ENCODE assay signal across 8 cellular contexts in the genomic region with DNA sequence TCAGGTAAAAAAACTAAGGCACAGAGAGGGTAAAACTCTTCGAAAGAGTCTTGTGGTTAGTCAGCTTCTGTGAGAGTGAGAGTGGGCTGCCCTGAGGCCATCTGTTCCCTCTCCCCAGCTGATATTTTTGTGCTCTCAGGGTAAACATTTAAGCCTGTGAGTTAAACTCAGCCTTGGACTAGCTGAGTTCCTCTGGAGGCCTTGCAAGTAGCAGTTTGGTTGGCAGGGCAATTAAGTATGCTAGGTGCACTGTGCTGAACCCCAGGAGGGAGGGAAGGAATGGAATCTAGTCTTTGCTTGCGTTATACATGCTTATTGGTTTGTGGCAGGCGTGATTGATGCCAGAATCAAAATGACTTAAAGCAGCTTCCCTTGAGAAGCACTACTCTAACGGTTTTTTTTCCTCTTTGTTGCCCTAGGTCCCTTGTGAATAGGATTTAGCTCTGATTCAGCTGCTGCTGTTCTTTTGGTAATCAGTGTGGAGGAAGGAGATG.
DNase-seq lines count a peak whose midpoint lies in the region; ATAC-seq and FAIRE-seq lines count a peak whose summit lies in the region.

No MANE protein-coding gene starts in this region.

- H3K36me3 Mint-ChIP-seq in activated T-cell treated with anti-CD3 and anti-CD28 coated beads, Interleukin-2, amount 50 U/mL, for 72 hours (ENCODE audit: insufficient read depth in 2 of 2) = peaks cover 0 to 1% of the 10 kb centered on the region in 2 donors
- H3K36me3 Mint-ChIP-seq in stimulated activated memory B cell treated with anti-CD40 and anti-IgM and Interleukin-4, amounts not matched to agents 10 μg/mL and 1 μg/mL and 100 μg/mL, for 72 hours = no peaks in the 10 kb centered on the region
- no peaks in the 10 kb centered on the region for H3K36me3 Mint-ChIP-seq in naive thymus-derived CD4-positive, alpha-beta T cell

- H3K27ac Mint-ChIP-seq in activated T-cell treated with anti-CD3 and anti-CD28 coated beads, Interleukin-2, amount 50 U/mL, for 72 hours = no peak overlapping the region
- H3K27ac Mint-ChIP-seq in stimulated activated memory B cell treated with anti-CD40 and anti-IgM and Interleukin-4, amounts not matched to agents 10 μg/mL and 1 μg/mL and 100 μg/mL, for 72 hours = peak overlapping the region; percentile 80
- H3K27ac Mint-ChIP-seq in naive thymus-derived CD4-positive, alpha-beta T cell = no peak overlapping the region

- FAIRE-seq in urothelium cell line (lab: Jason Lieb, UNC) = no peak

- no peaks in the 10 kb centered on the region for H3K4me1 ChIP-seq in naive thymus-derived CD4-positive, alpha-beta T cell (ENCODE audit: control insufficient read depth in 2 of 2, insufficient read depth in 2 of 2, low read length in 2 of 2)

- H3K4me3 ChIP-seq in naive thymus-derived CD4-positive, alpha-beta T cell (ENCODE audit: low read length) = no peak overlapping the region

- peaks cover 22% of the 10 kb centered on the region for H3K4me1 Mint-ChIP-seq in activated T-cell treated with anti-CD3 and anti-CD28 coated beads, Interleukin-2, amount 50 U/mL, for 72 hours (ENCODE audit: low read depth)
- H3K4me1 Mint-ChIP-seq in stimulated activated memory B cell treated with anti-CD40 and anti-IgM and Interleukin-4, amounts not matched to agents 10 μg/mL and 1 μg/mL and 100 μg/mL, for 72 hours = peaks cover 44% of the 10 kb centered on the region
- H3K4me1 Mint-ChIP-seq in naive thymus-derived CD4-positive, alpha-beta T cell = no peaks in the 10 kb centered on the region

- no peaks in the 10 kb centered on the region for H3K27me3 ChIP-seq in naive thymus-derived CD4-positive, alpha-beta T cell (ENCODE audit: control insufficient read depth in 2 of 2, insufficient read depth in 2 of 2, low read length in 2 of 2)

- no peaks in the 10 kb centered on the region for H3K9me3 Mint-ChIP-seq in activated T-cell treated with anti-CD3 and anti-CD28 coated beads, Interleukin-2, amount 50 U/mL, for 72 hours
- H3K9me3 Mint-ChIP-seq in stimulated activated memory B cell treated with anti-CD40 and anti-IgM and Interleukin-4, amounts not matched to agents 10 μg/mL and 1 μg/mL and 100 μg/mL, for 72 hours = no peaks in the 10 kb centered on the region
- H3K9me3 Mint-ChIP-seq in naive thymus-derived CD4-positive, alpha-beta T cell = peaks cover 0 to 1% (median 0%) of the 10 kb centered on the region in 11 donors

- peaks cover 35% of the 10 kb centered on the region for H3K27me3 Mint-ChIP-seq in activated T-cell treated with anti-CD3 and anti-CD28 coated beads, Interleukin-2, amount 50 U/mL, for 72 hours (ENCODE audit: low read depth)
- no peaks in the 10 kb centered on the region for H3K27me3 Mint-ChIP-seq in stimulated activated memory B cell treated with anti-CD40 and anti-IgM and Interleukin-4, amounts not matched to agents 10 μg/mL and 1 μg/mL and 100 μg/mL, for 72 hours
- H3K27me3 Mint-ChIP-seq in naive thymus-derived CD4-positive, alpha-beta T cell = no peaks in the 10 kb centered on the region

- POLR2A ChIA-PET in naive thymus-derived CD4-positive, alpha-beta T cell (lab: Charles Lee) = no interaction called here

- ATAC-seq in activated T-cell treated with anti-CD3 and anti-CD28 coated beads, Interleukin-2, amount 50 U/mL, for 72 hours (replicated peaks in 1 of 2) = peak; percentile 30 to 32
- ATAC-seq in HG02981 (IDR thresholded peaks at IDR 0.05; ENCODE audit: unreplicated experiment) = peak; percentile 61
- ATAC-seq in stimulated activated memory B cell treated with anti-CD40 and anti-IgM and Interleukin-4, amounts not matched to agents 10 μg/mL and 1 μg/mL and 100 μg/mL, for 72 hours = peak; percentile 71
- no peak for ATAC-seq in naive thymus-derived CD4-positive, alpha-beta T cell

- intact Hi-C loops in naive thymus-derived CD4-positive, alpha-beta T cell (cut with micrococcal nuclease) = no loop called here

- CTCF ChIA-PET in naive thymus-derived CD4-positive, alpha-beta T cell (lab: Charles Lee) = no interaction called here

- H3K9me3 ChIP-seq in naive thymus-derived CD4-positive, alpha-beta T cell (ENCODE audit: control insufficient read depth in 2 of 3, low read length in 3 of 3) = no peaks in the 10 kb centered on the region

- H3K27ac ChIP-seq in naive thymus-derived CD4-positive, alpha-beta T cell (ENCODE audit: low read depth, low read length) = no peak overlapping the region

- no peaks in the 10 kb centered on the region for H3K36me3 ChIP-seq in naive thymus-derived CD4-positive, alpha-beta T cell (ENCODE audit: control insufficient read depth in 2 of 3, insufficient read depth in 3 of 3, low read length in 3 of 3)

- H3K4me3 Mint-ChIP-seq in activated T-cell treated with anti-CD3 and anti-CD28 coated beads, Interleukin-2, amount 50 U/mL, for 72 hours = no peak overlapping the region
- H3K4me3 Mint-ChIP-seq in stimulated activated memory B cell treated with anti-CD40 and anti-IgM and Interleukin-4, amounts not matched to agents 10 μg/mL and 1 μg/mL and 100 μg/mL, for 72 hours = peak overlapping the region; percentile 26
- H3K4me3 Mint-ChIP-seq in naive thymus-derived CD4-positive, alpha-beta T cell = no peak overlapping the region

- DNase-seq in activated T-cell treated with anti-CD3 and anti-CD28 coated beads, Interleukin-2, amount 50 U/mL, for 72 hours = no peak
- DNase-seq in activated T-cell treated with anti-CD3 and anti-CD28 coated beads, Interleukin-2, amount 50 U/mL, for 1 hour = no peak
- DNase-seq in RPMI8226 = peak; percentile 32
- DNase-seq in urothelium cell line (ENCODE audit: low spot score) = no peak
- DNase-seq in naive thymus-derived CD4-positive, alpha-beta T cell = no peak
- DNase-seq in hepatic stellate cell (ENCODE audit: low spot score) = no peak
